19 cellular contexts compared by ENCODE assay signal in the genomic region with DNA sequence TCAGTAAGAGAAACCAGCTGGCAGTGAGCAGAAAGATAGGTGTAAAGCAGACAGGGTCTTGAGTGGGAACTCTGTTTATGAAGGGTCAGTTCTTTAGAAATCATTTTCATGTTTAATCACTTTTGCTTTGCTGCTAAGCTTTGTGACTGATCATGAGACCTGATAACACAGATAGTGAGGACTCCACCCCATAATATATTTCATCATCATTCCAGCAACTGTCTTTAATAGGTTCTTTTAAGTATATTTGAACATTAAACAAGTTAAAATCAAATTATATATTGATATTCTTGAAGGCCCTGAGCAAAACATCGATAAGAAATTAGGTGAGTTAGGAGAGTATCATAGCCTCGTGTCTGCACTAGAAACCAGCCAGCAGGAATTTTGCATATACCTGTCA. TPM values are rescaled to one million over a fixed set of nuclear protein-coding genes. Genes with fewer than 3 reads are reported as not detected.
A peak's percentile ranks its signal among the peaks of the same experiment; 100 is the strongest.
DNase-seq lines count a peak whose midpoint lies in the region; FAIRE-seq and TF ChIP-seq lines count a peak whose summit lies in the region.
"Had no signal": no experiment of that assay in that cellular context is flagged by ENCODE, and none has a peak within 500 bp of the region (broad histone marks: within the 10 kb centered on the region; RNA-seq: fewer than 3 reads in every experiment).

No MANE protein-coding gene starts in this region.

- no peak for TF ChIP-seq POLR2A in GM12891 (IDR thresholded peaks at IDR 0.05; ENCODE audit: low read depth, low read length)

- POLR2A ChIA-PET in MCF 10A (lab: Yijun Ruan, JAX): interaction anchor here (0.7 to 20.6 kb wide), 15 partner anchors 8 to 70 kb away, joined by 3 to 694 read pairs (median 19); a partner anchor contains a TSS

- H3K4me1 ChIP-seq in H9 (ENCODE audit: insufficient read depth, low read length): no peaks in the 10 kb centered on the region

- intact Hi-C loops in MCF 10A (cut with micrococcal nuclease): no loop called here

- DNase-seq in GM12891 (ENCODE audit: insufficient read length, low spot score) (no peak), MCF 10A (ENCODE audit: unreplicated experiment) (no peak), fibroblast of villous mesenchyme (ENCODE audit: low read depth) (peak; percentile 48), GM19240 (ENCODE audit: insufficient read length, low spot score) (no peak), H9 (no peak)
- DNase-seq in stimulated activated CD4-positive, alpha-beta T cell treated with anti-CD3 and anti-CD28 coated beads, Interleukin-2, amount 100 ng/mL, for 24 hours: no peak
- DNase-seq: ACHN; BE2C; C1 segment of cervical spinal cord; CD4-positive, CD25-positive, alpha-beta regulatory T cell; CD8-positive, alpha-beta memory T cell; COR-L47; GOT3; H7 had no signal

- no peak overlapping the region for H3T11ph ChIP-seq in H9 (ENCODE audit: low read length)

- H3K79me2 ChIP-seq in H9 (ENCODE audit: insufficient read depth, low read length): no peaks in the 10 kb centered on the region

- peak; percentile 5 for FAIRE-seq in GM12891 (lab: Jason Lieb, UNC)
- FAIRE-seq: G401.6, GM12892, GM18507, HepG2 had no signal

- WGBS in H9 (ENCODE audit: extremely low coverage, insufficient read length, low lambda C conversion rate): no CpG with 5 or more reads among the region's 2 CpGs

- H3K27ac Mint-ChIP-seq in MCF 10A (ENCODE audit: low read depth, unreplicated experiment) (peak overlapping the region; percentile 12), H9 (no peak overlapping the region; a peak in 1 of 7 replicates)
- H3K27ac Mint-ChIP-seq: CD4-positive, CD25-positive, alpha-beta regulatory T cell; IgD-negative memory B cell had no signal

- no peak overlapping the region for H3K56ac ChIP-seq in H9 (ENCODE audit: insufficient read length, low read depth, low read length)

- no peaks in the 10 kb centered on the region for H3K27me3 ChIP-seq in H9 (ENCODE audit: insufficient read depth, low read length)
- H3K27me3 ChIP-seq: BE2C had no signal

- no peaks in the 10 kb centered on the region for H3K23me2 ChIP-seq in H9 (ENCODE audit: insufficient read length, low read depth, low read length, poor library complexity, severe bottlenecking)

- H3K9ac ChIP-seq in H9 (ENCODE audit: extremely low read depth, insufficient read length, low read length): no peak overlapping the region

- no peaks in the 10 kb centered on the region for H3K9me3 ChIP-seq in H9 (ENCODE audit: control insufficient read depth, low read depth, low read length)
- H3K9me3 ChIP-seq: BE2C had no signal

- H2AK5ac ChIP-seq in H9 (ENCODE audit: insufficient read length, low read length): no peak overlapping the region

- H3K4me1 Mint-ChIP-seq in MCF 10A (ENCODE audit: insufficient read depth, unreplicated experiment) (peaks cover 31% of the 10 kb centered on the region), H9 (no peaks in the 10 kb centered on the region)
- H3K4me1 Mint-ChIP-seq: CD8-positive, alpha-beta memory T cell had no signal

- no peak overlapping the region for H3K4me2 ChIP-seq in H9 (ENCODE audit: insufficient read depth, insufficient read length, low read length)

- no peak overlapping the region for H2AFZ ChIP-seq in H9 (ENCODE audit: low read length)

- no peak overlapping the region for H3K4ac ChIP-seq in H9 (ENCODE audit: low read depth, low read length)

- H4K5ac ChIP-seq in H9 (ENCODE audit: insufficient read length, low read depth, low read length): no peak overlapping the region

- H2BK15ac ChIP-seq in H9 (ENCODE audit: low read depth, low read length): no peak overlapping the region

- H3K18ac ChIP-seq in H9 (ENCODE audit: insufficient read length, low read depth, low read length): no peak overlapping the region

- no peaks in the 10 kb centered on the region for H4K20me1 ChIP-seq in H9 (ENCODE audit: control insufficient read depth, insufficient read depth, insufficient read length)

- H3K4me3 Mint-ChIP-seq in MCF 10A (ENCODE audit: unreplicated experiment) (no peak overlapping the region), H9 (no peak overlapping the region)
- H3K4me3 Mint-ChIP-seq: CD4-positive, CD25-positive, alpha-beta regulatory T cell; CD8-positive, alpha-beta memory T cell; IgD-negative memory B cell had no signal

- H3K27me3 Mint-ChIP-seq in MCF 10A (ENCODE audit: insufficient read depth, unreplicated experiment): no peaks in the 10 kb centered on the region
- no peaks in the 10 kb centered on the region for H3K27me3 Mint-ChIP-seq in H9 (ENCODE audit: low read depth)
- H3K27me3 Mint-ChIP-seq: CD4-positive, CD25-positive, alpha-beta regulatory T cell; CD8-positive, alpha-beta memory T cell; IgD-negative memory B cell had no signal

- no peaks in the 10 kb centered on the region for H3K79me1 ChIP-seq in H9 (ENCODE audit: insufficient read depth, low read depth, low read length, poor library complexity, severe bottlenecking)

- H3K36me3 Mint-ChIP-seq in MCF 10A (ENCODE audit: insufficient read depth, unreplicated experiment) (peaks cover 61% of the 10 kb centered on the region), H9 (ENCODE audit: insufficient read depth in 1 of 3, low read depth in 3 of 3) (peaks cover 3 to 31% (median 19%) of the 10 kb centered on the region in 3 experiments; a peak in 6 of 7 replicates)

- H3K27ac ChIP-seq in H9 (ENCODE audit: insufficient read length, low read depth, low read length): no peak overlapping the region

- no peak overlapping the region for H2BK5ac ChIP-seq in H9 (ENCODE audit: insufficient read length, low read length)

- H2BK120ac ChIP-seq in H9 (ENCODE audit: low read depth, low read length, poor library complexity, severe bottlenecking): no peak overlapping the region

- no peak overlapping the region for H3K14ac ChIP-seq in H9 (ENCODE audit: insufficient read depth, low read length)

- no peak overlapping the region for H2BK20ac ChIP-seq in H9 (ENCODE audit: low read depth, low read length, poor library complexity, severe bottlenecking)

- H3K4me3 ChIP-seq in fibroblast of villous mesenchyme (ENCODE audit: low read depth, low read length): no peak overlapping the region

- CTCF ChIA-PET in MCF 10A (lab: Yijun Ruan, JAX): interaction anchor here (0.6 to 1.0 kb wide), 2 partner anchors 17 to 399 kb away, joined by 3 read pairs; no protein-coding TSS in a partner anchor

- no peak overlapping the region for H4K8ac ChIP-seq in H9 (replicated peaks; ENCODE audit: insufficient read length, low read depth, low read length)

- no peak overlapping the region for H3K23ac ChIP-seq in H9 (ENCODE audit: insufficient read length, low read depth, low read length)

- TF ChIP-seq CTCF in MCF 10A (IDR thresholded peaks at IDR 0.05; ENCODE audit: unreplicated experiment) (no peak), fibroblast of villous mesenchyme (IDR thresholded peaks at IDR 0.05; ENCODE audit: insufficient read depth, low read depth, low read length) (no peak), H9 (conservative IDR thresholded peaks at IDR 0.05) (no peak)

- no peak overlapping the region for H2BK12ac ChIP-seq in H9 (ENCODE audit: insufficient read length, low read depth, low read length)

- H4K91ac ChIP-seq in H9 (ENCODE audit: insufficient read length, low read depth, low read length): no peak overlapping the region

- H3K9me3 Mint-ChIP-seq in MCF 10A (ENCODE audit: unreplicated experiment) (no peaks in the 10 kb centered on the region), H9 (no peaks in the 10 kb centered on the region)
- H3K9me3 Mint-ChIP-seq: CD4-positive, CD25-positive, alpha-beta regulatory T cell; CD8-positive, alpha-beta memory T cell; IgD-negative memory B cell had no signal

- no TSS peak for BruUV-seq in MCF 10A (replicated peaks; lab: Mats Ljungman, UMichigan)

TF ChIP-seq in GM12891, 5 proteins besides CTCF, POLR2A, EP300 and RAD21:
- TF ChIP-seq POLR2AphosphoS5 (IDR thresholded peaks at IDR 0.05; ENCODE audit: low read depth, low read length) (no peak), PAX5 (IDR thresholded peaks at IDR 0.05; ENCODE audit: insufficient read depth, low read length, severe bottlenecking) (no peak), TAF1 (IDR thresholded peaks at IDR 0.05; ENCODE audit: low read depth, low read length) (no peak), SPI1 (IDR thresholded peaks at IDR 0.05; ENCODE audit: low read depth, low read length) (no peak), POU2F2 (IDR thresholded peaks at IDR 0.05; ENCODE audit: low read depth, low read length) (no peak)

RNA-seq across cellular contexts. Expression of a gene that starts 31.7 kb away (rescaled TPM):
- 51.0 TPM for polyA plus RNA-seq in GM12891 (2012; ENCODE audit: low read depth, missing spikeins)
- total RNA-seq in MCF 10A (2022) (126 and 143 TPM in 2 replicates), fibroblast of villous mesenchyme (80.5 and 106 TPM in 2 replicates), H9 (2021) (41.3 and 44.2 TPM in 2 replicates)

RNA-seq across cellular contexts. Expression of a gene that starts 32.1 kb away (rescaled TPM):
- polyA plus RNA-seq in GM12891 (2012; ENCODE audit: low read depth, missing spikeins): 90.1 TPM
- total RNA-seq in MCF 10A (2022) (132 and 152 TPM in 2 replicates), fibroblast of villous mesenchyme (120 and 122 TPM in 2 replicates), H9 (2021) (111 and 112 TPM in 2 replicates)
